1 cellular context compared by ENCODE assay signal in the genomic region with DNA sequence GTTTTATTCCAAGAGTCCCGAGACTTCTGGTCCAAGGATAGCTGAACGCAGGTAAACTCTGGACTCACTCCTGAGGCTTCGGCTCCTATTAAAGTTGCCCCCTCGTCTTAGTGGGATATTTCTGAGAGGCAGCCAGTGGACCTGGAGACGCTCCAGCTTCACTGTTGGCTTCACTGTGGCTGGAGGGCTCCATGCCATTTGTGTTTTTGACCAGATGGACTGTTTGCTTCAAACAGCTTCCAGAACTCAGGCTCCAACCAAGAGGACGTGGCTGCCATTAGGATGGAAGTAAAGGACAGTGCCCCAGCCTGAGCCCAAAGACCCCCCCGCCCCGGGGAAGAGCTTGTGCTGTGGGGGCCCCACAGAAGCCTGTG.
A peak's percentile ranks its signal among the peaks of the same experiment; 100 is the strongest.
TF ChIP-seq lines count a peak whose summit lies in the region.

No MANE protein-coding gene starts in this region.

TF ChIP-seq in SK-N-SH, 30 proteins besides CTCF, POLR2A, EP300 and RAD21:
- TF ChIP-seq MEF2A (IDR thresholded peaks at IDR 0.05; ENCODE audit: borderline replicate concordance, low read depth) = no peak
- TF ChIP-seq TCF12 (IDR thresholded peaks at IDR 0.05) = 0 out of 2 replicates have a peak, but pooled peaks have one; percentile 0
- no peak for TF ChIP-seq JUND (IDR thresholded peaks at IDR 0.05)
- TF ChIP-seq FOSL2 (IDR thresholded peaks at IDR 0.05; ENCODE audit: borderline replicate concordance, low read depth) = no peak
